8 cellular contexts compared by ENCODE assay signal in genomic region chr1:15919316-15919715, GRCh38. TPM values are rescaled to one million over a fixed set of nuclear protein-coding genes. Genes with fewer than 3 reads are reported as not detected.
A peak's percentile ranks its signal among the peaks of the same experiment; 100 is the strongest.
DNase-seq lines count a peak whose midpoint lies in the region; ATAC-seq and TF ChIP-seq lines count a peak whose summit lies in the region.

No MANE protein-coding gene starts in this region.

- DNase-seq in GM10266 (ENCODE audit: extremely low spot score): peak; percentile 69
- DNase-seq in activated CD4-positive, alpha-beta T cell treated with anti-CD3 and anti-CD28 coated beads, Interleukin-2, amount 50 U/mL, for 1 hour: peak; percentile 29
- peak; percentile 8 for DNase-seq in iPS-NIHi7 (ENCODE audit: extremely low spot score)
- no peak for DNase-seq in NCI-H2081 treated with DMSO at 0.1 percent for 48 hours (lab: John Stamatoyannopoulos, UW)
- DNase-seq in endodermal cell: no peak
- DNase-seq in hepatic stellate cell (ENCODE audit: low spot score): no peak
- DNase-seq in NCI-H748 (lab: John Stamatoyannopoulos, UW; ENCODE audit: unreplicated experiment): no peak

- H3K9me3 ChIP-seq in endodermal cell (ENCODE audit: control insufficient read depth, low read length): no peaks in the 10 kb centered on the region

- ATAC-seq in HG02870 (IDR thresholded peaks at IDR 0.05; ENCODE audit: unreplicated experiment): peak; percentile 71

- TF ChIP-seq CTCF in GM10266 (IDR thresholded peaks at IDR 0.05; ENCODE audit: control insufficient read depth, insufficient read depth, low read depth, missing control alignments): no peak
- no peak for TF ChIP-seq CTCF in endodermal cell (conservative IDR thresholded peaks at IDR 0.05)

- no peaks in the 10 kb centered on the region for H3K4me1 Mint-ChIP-seq in endodermal cell

- H3K27me3 ChIP-seq in endodermal cell (ENCODE audit: control insufficient read depth, insufficient read depth, low read length, poor library complexity, severe bottlenecking): no peaks in the 10 kb centered on the region

- no peaks in the 10 kb centered on the region for H3K9me3 Mint-ChIP-seq in endodermal cell

- no peaks in the 10 kb centered on the region for H3K27me3 Mint-ChIP-seq in endodermal cell (ENCODE audit: insufficient read depth)

- no peak overlapping the region for H3K9ac ChIP-seq in endodermal cell (ENCODE audit: extremely low read depth, low read length, poor library complexity, severe bottlenecking)

- H3K36me3 Mint-ChIP-seq in endodermal cell (ENCODE audit: low read depth): peaks cover 64% of the 10 kb centered on the region

- no peak overlapping the region for H3K27ac ChIP-seq in endodermal cell (ENCODE audit: low read depth, low read length)

- H3K4me1 ChIP-seq in endodermal cell (ENCODE audit: control insufficient read depth, insufficient read depth, low read length): no peaks in the 10 kb centered on the region

- H3K4me3 ChIP-seq in endodermal cell (ENCODE audit: low read length): no peak overlapping the region

- H3K4me3 Mint-ChIP-seq in endodermal cell: no peak overlapping the region

- 92 to 97% methylated on average over 5 to 7 of the region's 7 CpGs for WGBS in endodermal cell (ENCODE audit: insufficient coverage in 1 of 2, insufficient read length in 1 of 2), 2 experiments

- no peak overlapping the region for H3K27ac Mint-ChIP-seq in endodermal cell

- peaks cover 92% of the 10 kb centered on the region for H3K36me3 ChIP-seq in endodermal cell (ENCODE audit: control insufficient read depth, insufficient read depth, low read length)

RNA-seq across cellular contexts. Expression of gene ZBTB17, which starts 56.6 kb away (rescaled TPM):
- 10 to 100 TPM; 28.0 to 31.7 TPM for total RNA-seq in endodermal cell
- 35.1 TPM for polyA plus RNA-seq in endodermal cell (2013, experiment 1 of 2)
- 32.6 TPM for polyA plus RNA-seq in endodermal cell (2013, experiment 2 of 2)

Comparison
In these comparisons a context has a peak if more than half of its experiments do, and no peak if none do; other contexts are left out.
1. DNase-seq: peak in GM10266 (single experiment), activated CD4-positive, alpha-beta T cell treated with anti-CD3 and anti-CD28 coated beads, Interleukin-2, amount 50 U/mL, for 1 hour (single experiment) and iPS-NIHi7 (single experiment); none in NCI-H2081 treated with DMSO at 0.1 percent for 48 hours (single experiment), endodermal cell (single experiment), hepatic stellate cell (single experiment) and NCI-H748 (single experiment).